Comparison of ENCODE assay signal across 24 cellular contexts in genomic region chr2:74427551-74427950, GRCh38. TPM values are rescaled to one million over a fixed set of nuclear protein-coding genes. Genes with fewer than 3 reads are reported as not detected.
DNase-seq lines count a peak whose midpoint lies in the region; ATAC-seq and TF ChIP-seq lines count a peak whose summit lies in the region.
"Had no signal": no experiment of that assay in that cellular context is flagged by ENCODE, and none has a peak within 500 bp of the region (broad histone marks: within the 10 kb centered on the region; RNA-seq: fewer than 3 reads in every experiment).

No MANE protein-coding gene starts in this region.

- CTCF ChIA-PET in WTC11 (lab: Charles Lee): no interaction called here

- H3K4me1 Mint-ChIP-seq in WTC11: peaks cover 6% of the 10 kb centered on the region
- peaks cover 41% of the 10 kb centered on the region for H3K4me1 Mint-ChIP-seq in nephron progenitor cell
- H3K4me1 Mint-ChIP-seq: activated B cell treated with CpG ODN at 0.5 μM for 24 hours had no signal

- ATAC-seq in WTC11: no peak
- ATAC-seq in GM21360 (IDR thresholded peaks at IDR 0.05; ENCODE audit: unreplicated experiment): no peak
- ATAC-seq: GM23338; naive thymus-derived CD4-positive, alpha-beta T cell had no signal

- no peaks in the 10 kb centered on the region; the same call in 1 of the 2 replicates for H3K27me3 ChIP-seq in H7 (ENCODE audit: control insufficient read depth, insufficient read depth, low read length)
- H3K27me3 ChIP-seq: cardiac muscle cell, tibial nerve had no signal

- H3K9me3 Mint-ChIP-seq in WTC11 (no peaks in the 10 kb centered on the region), nephron progenitor cell (no peaks in the 10 kb centered on the region)
- H3K9me3 Mint-ChIP-seq: activated B cell treated with CpG ODN at 0.5 μM for 24 hours; activated naive CD4-positive, alpha-beta T cell treated with anti-CD3 and anti-CD28 coated beads, Interleukin-2, amount 50 U/mL, for 24 hours; CD14-positive monocyte; GM23338; naive thymus-derived CD4-positive, alpha-beta T cell had no signal

- peaks cover 49% of the 10 kb centered on the region for H3K36me3 ChIP-seq in H7 (replicated peaks; ENCODE audit: control insufficient read depth, insufficient read depth, low read length)

- no peak overlapping the region for H3K27ac ChIP-seq in coronary artery
- H3K27ac ChIP-seq: tibial nerve had no signal

- TF ChIP-seq CTCF in WTC11 (IDR thresholded peaks at IDR 0.05) (no peak), nephron progenitor cell (IDR thresholded peaks at IDR 0.05) (no peak), coronary artery (IDR thresholded peaks at IDR 0.05) (no peak)

- H3K27ac Mint-ChIP-seq in WTC11 (peak overlapping the region; percentile 24; the same call in 1 of the 2 replicates), nephron progenitor cell (peak overlapping the region; percentile 78)
- H3K27ac Mint-ChIP-seq: activated B cell treated with CpG ODN at 0.5 μM for 24 hours; activated naive CD4-positive, alpha-beta T cell treated with anti-CD3 and anti-CD28 coated beads, Interleukin-2, amount 50 U/mL, for 24 hours; GM23338 had no signal

- peaks cover 66% of the 10 kb centered on the region for H3K36me3 Mint-ChIP-seq in WTC11
- peaks cover 51% of the 10 kb centered on the region for H3K36me3 Mint-ChIP-seq in nephron progenitor cell (ENCODE audit: low read depth)

- POLR2A ChIA-PET in WTC11 (lab: Charles Lee): no interaction called here

- H3K27me3 Mint-ChIP-seq in WTC11 (ENCODE audit: low read depth) (peaks cover 16% of the 10 kb centered on the region), nephron progenitor cell (ENCODE audit: low read depth, poor library complexity) (peaks cover 7% of the 10 kb centered on the region)
- H3K27me3 Mint-ChIP-seq: activated B cell treated with CpG ODN at 0.5 μM for 24 hours; activated naive CD4-positive, alpha-beta T cell treated with anti-CD3 and anti-CD28 coated beads, Interleukin-2, amount 50 U/mL, for 24 hours; naive thymus-derived CD4-positive, alpha-beta T cell had no signal

- peak; percentile 49 for DNase-seq in AG20443 (ENCODE audit: low spot score)
- DNase-seq in H7: peak; percentile 26
- no peak for DNase-seq in WTC11 (ENCODE audit: low spot score)
- no peak for DNase-seq in nephron progenitor cell
- no peak for DNase-seq in cerebellar nuclear complex (lab: John Stamatoyannopoulos, UW)
- no peak for DNase-seq in coronary artery (ENCODE audit: low spot score)
- DNase-seq: activated B cell treated with CpG ODN at 0.5 μM for 24 hours; activated CD4-positive, alpha-beta T cell treated with anti-CD3 and anti-CD28 coated beads, Interleukin-2, amount 50 U/mL, for 4 hours; activated CD8-positive, alpha-beta memory T cell treated with anti-CD3 and anti-CD28 coated beads, Interleukin-2, amount 50 U/mL, for 4 hours; amygdala; midbrain; naive thymus-derived CD4-positive, alpha-beta T cell; NCI-H1048; NCI-H1694 treated with DMSO at 0.1 percent for 48 hours; NCI-H2171; NCI-H524; Right ventricle myocardium superior; T1000 had no signal

- H3K4me3 Mint-ChIP-seq in WTC11: no peak overlapping the region
- no peak overlapping the region for H3K4me3 Mint-ChIP-seq in nephron progenitor cell
- H3K4me3 Mint-ChIP-seq: activated B cell treated with CpG ODN at 0.5 μM for 24 hours; activated naive CD4-positive, alpha-beta T cell treated with anti-CD3 and anti-CD28 coated beads, Interleukin-2, amount 50 U/mL, for 24 hours; CD14-positive monocyte; GM23338; naive thymus-derived CD4-positive, alpha-beta T cell had no signal

- H3K4me3 ChIP-seq in H7 (ENCODE audit: insufficient read depth, low read depth, low read length) (no peak overlapping the region), coronary artery (no peak overlapping the region)
- H3K4me3 ChIP-seq: cardiac muscle cell, GM23338, tibial nerve had no signal

TF ChIP-seq in WTC11, 78 proteins besides CTCF, POLR2A, EP300 and RAD21 (continues in another document):
- no peak for TF ChIP-seq ZNF532 (CRISPR knock-in tag; IDR thresholded peaks at IDR 0.05; ENCODE audit: borderline replicate concordance)
- no peak for TF ChIP-seq ETV6 (CRISPR knock-in tag; IDR thresholded peaks at IDR 0.05)
- TF ChIP-seq AR (CRISPR knock-in tag; IDR thresholded peaks at IDR 0.05): no peak
- no peak for TF ChIP-seq ZNF425 (CRISPR knock-in tag; conservative IDR thresholded peaks at IDR 0.05)

RNA-seq across cellular contexts. Expression of gene WDR54, which starts 6.0 kb away (rescaled TPM):
- 38.0 and 55.5 TPM in 2 replicates for total RNA-seq in H7 (2014; rRNA removed; shearing (Covaris generic))
- total RNA-seq in WTC11 (2021): 55.2 to 95.7 TPM (median 89.3 TPM) in 3 replicates

RNA-seq across cellular contexts. Expression of gene C2orf81, which starts 6.1 kb away (rescaled TPM):
- 0.83 and 1.6 TPM in 2 replicates for total RNA-seq in H7 (2014; rRNA removed; shearing (Covaris generic))
- total RNA-seq in WTC11 (2021): 2.9 to 3.6 TPM (median 3.3 TPM) in 3 replicates

RNA-seq across cellular contexts. Expression of gene RTKN, which starts 14.2 kb away (rescaled TPM):
- total RNA-seq in H7 (2014; rRNA removed; shearing (Covaris generic)): 93.4 and 107 TPM in 2 replicates
- 66.6 to 80.1 TPM (median 67.7 TPM) in 3 replicates for total RNA-seq in WTC11 (2021)

RNA-seq across cellular contexts. Expression of gene INO80B, which starts 27.3 kb away (rescaled TPM):
- total RNA-seq in H7 (2014; rRNA removed; shearing (Covaris generic)): 9.6 and 11.3 TPM in 2 replicates
- 15.8 to 20.2 TPM (median 17.3 TPM) in 3 replicates for total RNA-seq in WTC11 (2021)

RNA-seq across cellular contexts. Expression of gene WBP1, which starts 30.7 kb away (rescaled TPM):
- 81.0 and 88.9 TPM in 2 replicates for total RNA-seq in H7 (2014; rRNA removed; shearing (Covaris generic))
- total RNA-seq in WTC11 (2021): 66.0 to 86.6 TPM (median 86.0 TPM) in 3 replicates

Comparison
In these comparisons a context has a peak if more than half of its experiments do, and no peak if none do; other contexts are left out.
1. DNase-seq: peak in AG20443 (single experiment) and H7 (single experiment); none in WTC11 (single experiment), nephron progenitor cell (single experiment), cerebellar nuclear complex (0 of 2) and coronary artery (single experiment).